12 cellular contexts compared by ENCODE assay signal in the genomic region with DNA sequence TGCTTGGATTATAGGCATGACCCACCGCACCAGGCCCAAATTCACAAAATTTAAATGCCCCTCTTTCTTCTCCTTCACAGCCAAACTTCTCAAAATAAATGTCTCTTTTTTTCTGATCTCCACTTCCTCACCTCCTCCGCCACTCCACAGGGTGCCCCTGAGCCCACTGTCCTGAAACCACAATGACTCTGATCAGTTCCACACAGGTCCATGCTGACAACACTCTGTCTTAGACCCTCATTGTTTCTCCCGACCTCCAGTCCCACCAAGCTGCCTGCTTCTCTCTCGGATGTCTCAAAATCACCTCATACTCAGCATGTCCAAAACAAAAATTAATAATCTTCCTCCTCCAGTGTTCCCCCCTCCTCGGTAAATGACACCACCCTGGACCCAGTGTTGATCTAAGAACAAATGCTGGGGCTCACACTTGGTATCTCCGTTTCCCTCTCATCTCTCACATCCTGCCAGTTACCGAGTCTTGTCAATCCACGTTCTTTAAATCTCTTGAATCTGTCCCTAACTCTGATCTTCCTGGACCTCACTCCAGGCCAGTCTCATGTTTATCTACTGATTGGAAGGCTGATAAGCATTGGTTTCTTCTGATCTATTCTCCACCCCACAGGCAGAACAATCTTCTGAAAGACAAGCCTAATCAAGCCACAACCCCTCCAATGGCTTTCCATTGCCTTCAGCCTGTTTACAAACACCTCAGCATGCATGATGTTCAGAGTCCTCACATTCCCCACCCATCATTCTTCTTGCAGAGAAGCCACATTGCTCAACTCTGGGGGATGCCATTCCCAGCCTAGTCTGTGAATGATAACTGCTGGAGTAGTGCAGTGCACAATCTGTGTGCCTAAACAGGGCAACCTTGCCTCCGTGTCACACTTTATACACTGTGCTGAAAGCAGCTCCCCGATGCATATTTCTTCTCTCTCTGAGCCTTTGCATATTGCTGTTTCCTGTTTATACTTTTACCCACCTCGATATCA. TPM values are rescaled to one million over a fixed set of nuclear protein-coding genes. Genes with fewer than 3 reads are reported as not detected.
DNase-seq lines count a peak whose midpoint lies in the region; ATAC-seq and TF ChIP-seq lines count a peak whose summit lies in the region.
"Had no signal": no experiment of that assay in that cellular context is flagged by ENCODE, and none has a peak within 500 bp of the region (broad histone marks: within the 10 kb centered on the region; RNA-seq: fewer than 3 reads in every experiment).

No MANE protein-coding gene starts in this region.

- no peaks in the 10 kb centered on the region for H4K20me1 ChIP-seq in SU-DHL-6 (ENCODE audit: low read depth, low read length)

- no peaks in the 10 kb centered on the region for H3K4me1 ChIP-seq in mucosa of descending colon (ENCODE audit: low read depth)
- H3K4me1 ChIP-seq: gastrocnemius medialis had no signal

- no peaks in the 10 kb centered on the region for H3K9me2 ChIP-seq in SU-DHL-6 (replicated peaks; ENCODE audit: insufficient read depth, low read length)

- H3K27ac ChIP-seq in SU-DHL-6 (ENCODE audit: low read depth, low read length), result no peak overlapping the region; the same call in 1 of the 2 replicates
- H3K27ac ChIP-seq: gastrocnemius medialis had no signal

- H3K36me3 ChIP-seq in SU-DHL-6 (ENCODE audit: low read length), result no peaks in the 10 kb centered on the region
- H3K36me3 ChIP-seq in mucosa of descending colon (ENCODE audit: low read depth), result no peaks in the 10 kb centered on the region
- H3K36me3 ChIP-seq: gastrocnemius medialis had no signal

- no peaks in the 10 kb centered on the region for H3K79me2 ChIP-seq in SU-DHL-6 (ENCODE audit: insufficient read depth, low read length)

- no peaks in the 10 kb centered on the region for H3F3A ChIP-seq in SU-DHL-6 (ENCODE audit: insufficient read depth)

- intact Hi-C loops in mucosa of descending colon (cut with DNase I, micrococcal nuclease), result no loop called here

- no peak overlapping the region for H3K4me3 ChIP-seq in SU-DHL-6 (ENCODE audit: insufficient read depth, low read length, poor library complexity, severe bottlenecking)
- no peak overlapping the region for H3K4me3 ChIP-seq in mucosa of descending colon
- H3K4me3 ChIP-seq: gastrocnemius medialis had no signal

- TF ChIP-seq CTCF in SU-DHL-6 (IDR thresholded peaks at IDR 0.05; ENCODE audit: insufficient read depth, low read length, poor library complexity, severe bottlenecking) (no peak), mucosa of descending colon (IDR thresholded peaks at IDR 0.05) (no peak)

- peak overlapping the region; percentile 2; the same call in 1 of the 2 replicates for H3K9ac ChIP-seq in SU-DHL-6 (ENCODE audit: low read length)

- ATAC-seq in GM18858 (IDR thresholded peaks at IDR 0.05; ENCODE audit: unreplicated experiment) (peak; percentile 34), GM21737 (IDR thresholded peaks at IDR 0.05; ENCODE audit: unreplicated experiment) (peak; percentile 49), mucosa of descending colon (peak; percentile 64), HG02938 (IDR thresholded peaks at IDR 0.05; ENCODE audit: unreplicated experiment) (no peak)
- ATAC-seq: gastrocnemius medialis had no signal

- no peak for DNase-seq in mucosa of descending colon
- DNase-seq in NCI-H748 treated with DMSO at 0.1 percent for 48 hours (lab: John Stamatoyannopoulos, UW), result no peak
- no peak for DNase-seq in DMS153 (lab: John Stamatoyannopoulos, UW)
- no peak for DNase-seq in middle frontal gyrus (ENCODE audit: extremely low spot score, low spot score)
- DNase-seq: gastrocnemius medialis, GF-D8, NCI-H2171, T1000 had no signal

- no peaks in the 10 kb centered on the region for H3K27me3 ChIP-seq in SU-DHL-6 (ENCODE audit: low read length)
- H3K27me3 ChIP-seq: gastrocnemius medialis had no signal

- H3K4me2 ChIP-seq in SU-DHL-6 (ENCODE audit: low read depth, low read length, poor library complexity, severe bottlenecking), result peak overlapping the region; percentile 34

- peak overlapping the region; percentile 5 for H2AFZ ChIP-seq in SU-DHL-6 (ENCODE audit: low read depth, low read length, severe bottlenecking)

- H3K9me3 ChIP-seq in SU-DHL-6 (ENCODE audit: insufficient read depth, low read length) (no peaks in the 10 kb centered on the region), mucosa of descending colon (no peaks in the 10 kb centered on the region)
- H3K9me3 ChIP-seq: gastrocnemius medialis had no signal

RNA-seq across cellular contexts. Expression of gene ANKRD44, which starts 12.4 kb away (rescaled TPM):
- 10 to 100 TPM in 2 of 3 donors, 1 to 10 TPM in 1; 9.7 to 25.7 (median 13.7) TPM for total RNA-seq in mucosa of descending colon
